In the genomic region with DNA sequence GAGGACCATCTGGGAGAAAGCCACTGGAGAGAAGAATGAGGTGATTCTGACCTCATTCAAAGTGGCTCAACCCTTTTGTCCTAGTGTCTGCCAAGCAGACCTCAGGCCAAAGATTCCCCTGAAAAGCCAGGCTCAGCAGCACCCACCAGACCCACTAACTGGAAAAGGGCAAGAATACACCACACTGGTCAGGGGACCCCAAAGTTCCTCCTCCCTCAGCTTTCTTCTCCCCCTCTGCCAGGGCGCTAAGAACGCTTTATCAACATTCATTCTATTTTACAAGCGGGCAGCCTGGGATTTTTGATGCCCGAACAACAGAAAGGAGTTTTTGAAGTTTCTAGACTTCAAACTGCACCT, we compare ENCODE assay signal across 1 cellular context.
TF ChIP-seq lines count a peak whose summit lies in the region.

No MANE protein-coding gene starts in this region.

TF ChIP-seq in WTC11, 78 proteins besides CTCF, POLR2A, EP300 and RAD21 (continued from another document):
- TF ChIP-seq, protein P1, sequence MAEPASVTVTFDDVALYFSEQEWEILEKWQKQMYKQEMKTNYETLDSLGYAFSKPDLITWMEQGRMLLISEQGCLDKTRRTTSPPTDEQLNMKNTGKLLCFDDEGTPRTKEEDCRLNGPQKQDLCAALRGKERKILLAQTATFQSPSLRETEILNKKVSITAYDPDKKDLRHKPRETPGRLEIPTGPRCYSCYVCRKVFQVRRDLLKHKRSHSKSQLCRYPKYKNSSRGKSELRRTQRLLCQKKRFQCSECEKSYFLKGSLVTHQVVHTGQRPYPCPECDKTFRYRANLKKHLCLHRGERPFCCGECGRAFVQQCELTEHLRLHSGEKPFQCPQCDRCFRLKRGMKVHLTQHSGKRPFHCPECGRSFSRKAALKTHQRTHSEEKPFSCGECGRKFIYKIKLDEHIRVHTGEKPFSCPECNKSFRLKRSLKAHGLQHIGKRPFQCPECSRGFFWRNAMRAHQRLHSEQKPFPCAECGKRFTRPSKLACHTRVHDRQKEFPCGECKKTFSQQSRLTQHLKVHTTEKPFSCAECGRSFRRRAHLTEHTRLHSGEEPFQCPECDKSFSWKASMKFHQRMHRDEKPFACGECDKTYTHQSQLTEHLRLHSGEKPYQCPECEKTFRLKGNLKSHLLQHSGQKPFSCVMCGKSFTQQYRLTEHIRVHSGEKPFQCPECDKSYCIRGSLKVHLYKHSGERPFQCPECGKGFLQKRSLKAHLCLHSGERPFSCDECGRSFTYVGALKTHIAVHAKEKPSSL (CRISPR knock-in tag; conservative IDR thresholded peaks at IDR 0.05): no peak
- TF ChIP-seq, protein P2, sequence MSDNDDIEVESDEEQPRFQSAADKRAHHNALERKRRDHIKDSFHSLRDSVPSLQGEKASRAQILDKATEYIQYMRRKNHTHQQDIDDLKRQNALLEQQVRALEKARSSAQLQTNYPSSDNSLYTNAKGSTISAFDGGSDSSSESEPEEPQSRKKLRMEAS (CRISPR knock-in tag; IDR thresholded peaks at IDR 0.05): no peak
- TF ChIP-seq, protein P3, sequence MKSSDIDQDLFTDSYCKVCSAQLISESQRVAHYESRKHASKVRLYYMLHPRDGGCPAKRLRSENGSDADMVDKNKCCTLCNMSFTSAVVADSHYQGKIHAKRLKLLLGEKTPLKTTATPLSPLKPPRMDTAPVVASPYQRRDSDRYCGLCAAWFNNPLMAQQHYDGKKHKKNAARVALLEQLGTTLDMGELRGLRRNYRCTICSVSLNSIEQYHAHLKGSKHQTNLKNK (CRISPR knock-in tag; IDR thresholded peaks at IDR 0.05): no peak
- TF ChIP-seq ZNF263 (CRISPR knock-in tag; IDR thresholded peaks at IDR 0.05; ENCODE audit: low read depth) (no peak), ZNF416 (CRISPR knock-in tag; IDR thresholded peaks at IDR 0.05) (no peak), GRHL2 (CRISPR knock-in tag; IDR thresholded peaks at IDR 0.05; ENCODE audit: insufficient replicate concordance, severe bottlenecking) (no peak), NFYB (CRISPR knock-in tag; conservative IDR thresholded peaks at IDR 0.05; ENCODE audit: low read depth) (no peak), SMAD3 (CRISPR knock-in tag; IDR thresholded peaks at IDR 0.05; ENCODE audit: borderline replicate concordance) (no peak), ZNF671 (CRISPR knock-in tag; IDR thresholded peaks at IDR 0.05) (no peak)
- TF ChIP-seq, protein P4, sequence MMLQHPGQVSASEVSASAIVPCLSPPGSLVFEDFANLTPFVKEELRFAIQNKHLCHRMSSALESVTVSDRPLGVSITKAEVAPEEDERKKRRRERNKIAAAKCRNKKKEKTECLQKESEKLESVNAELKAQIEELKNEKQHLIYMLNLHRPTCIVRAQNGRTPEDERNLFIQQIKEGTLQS (CRISPR knock-in tag; conservative IDR thresholded peaks at IDR 0.05): no peak
- TF ChIP-seq, protein P5, sequence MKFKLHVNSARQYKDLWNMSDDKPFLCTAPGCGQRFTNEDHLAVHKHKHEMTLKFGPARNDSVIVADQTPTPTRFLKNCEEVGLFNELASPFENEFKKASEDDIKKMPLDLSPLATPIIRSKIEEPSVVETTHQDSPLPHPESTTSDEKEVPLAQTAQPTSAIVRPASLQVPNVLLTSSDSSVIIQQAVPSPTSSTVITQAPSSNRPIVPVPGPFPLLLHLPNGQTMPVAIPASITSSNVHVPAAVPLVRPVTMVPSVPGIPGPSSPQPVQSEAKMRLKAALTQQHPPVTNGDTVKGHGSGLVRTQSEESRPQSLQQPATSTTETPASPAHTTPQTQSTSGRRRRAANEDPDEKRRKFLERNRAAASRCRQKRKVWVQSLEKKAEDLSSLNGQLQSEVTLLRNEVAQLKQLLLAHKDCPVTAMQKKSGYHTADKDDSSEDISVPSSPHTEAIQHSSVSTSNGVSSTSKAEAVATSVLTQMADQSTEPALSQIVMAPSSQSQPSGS (CRISPR knock-in tag; IDR thresholded peaks at IDR 0.05; ENCODE audit: borderline replicate concordance, low read depth): no peak
- TF ChIP-seq, protein P6, sequence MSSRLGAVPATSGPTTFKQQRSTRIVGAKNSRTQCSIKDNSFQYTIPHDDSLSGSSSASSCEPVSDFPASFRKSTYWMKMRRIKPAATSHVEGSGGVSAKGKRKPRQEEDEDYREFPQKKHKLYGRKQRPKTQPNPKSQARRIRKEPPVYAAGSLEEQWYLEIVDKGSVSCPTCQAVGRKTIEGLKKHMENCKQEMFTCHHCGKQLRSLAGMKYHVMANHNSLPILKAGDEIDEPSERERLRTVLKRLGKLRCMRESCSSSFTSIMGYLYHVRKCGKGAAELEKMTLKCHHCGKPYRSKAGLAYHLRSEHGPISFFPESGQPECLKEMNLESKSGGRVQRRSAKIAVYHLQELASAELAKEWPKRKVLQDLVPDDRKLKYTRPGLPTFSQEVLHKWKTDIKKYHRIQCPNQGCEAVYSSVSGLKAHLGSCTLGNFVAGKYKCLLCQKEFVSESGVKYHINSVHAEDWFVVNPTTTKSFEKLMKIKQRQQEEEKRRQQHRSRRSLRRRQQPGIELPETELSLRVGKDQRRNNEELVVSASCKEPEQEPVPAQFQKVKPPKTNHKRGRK (CRISPR knock-in tag; IDR thresholded peaks at IDR 0.05; ENCODE audit: borderline replicate concordance): no peak
